In genomic region chr20:63700199-63701050, GRCh38 we compare ENCODE assay signal across 1 cellular context.
A peak's percentile ranks its signal among the peaks of the same experiment; 100 is the strongest.
TF ChIP-seq lines count a peak whose summit lies in the region.

No MANE protein-coding gene starts in this region.

TF ChIP-seq in GM12878, 131 proteins besides CTCF, POLR2A, EP300 and RAD21:
- TF ChIP-seq RELA (IDR thresholded peaks at IDR 0.05; ENCODE audit: borderline replicate concordance, partially characterized antibody) (no peak), BCL3 (IDR thresholded peaks at IDR 0.05; ENCODE audit: borderline replicate concordance, insufficient read depth, low read depth, low read length, poor library complexity, severe bottlenecking) (peak; percentile 13)
